Comparison of ENCODE assay signal across 30 cellular contexts in the genomic region with DNA sequence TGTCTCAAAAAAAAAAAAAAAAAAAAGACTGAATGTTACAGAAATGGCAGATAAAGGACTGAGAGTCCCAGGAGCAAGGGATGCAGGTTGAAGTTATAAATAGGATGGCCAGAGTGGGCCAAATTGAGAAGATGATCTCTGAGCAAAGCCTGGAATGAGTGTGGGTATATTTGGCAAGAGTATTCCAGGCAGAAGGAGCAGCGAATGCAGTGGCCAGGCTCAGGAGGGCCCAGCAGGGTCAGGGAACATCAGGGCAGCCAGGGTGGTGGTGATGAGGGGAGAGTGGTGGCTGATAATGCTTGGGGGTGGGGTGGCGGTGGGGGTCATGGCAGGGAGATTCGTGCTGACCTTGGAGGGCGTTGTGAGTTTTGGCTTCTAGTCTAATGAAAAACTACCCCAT.
"Had no signal": no experiment of that assay in that cellular context is flagged by ENCODE, and none has a peak within 500 bp of the region (broad histone marks: within the 10 kb centered on the region; RNA-seq: fewer than 3 reads in every experiment).

No MANE protein-coding gene starts in this region.

- H3K27me3 ChIP-seq: body of pancreas, foreskin keratinocyte, gastrocnemius medialis had no signal

- H3K4me3 ChIP-seq: body of pancreas, coronary artery, dorsolateral prefrontal cortex, esophagus muscularis mucosa, gastrocnemius medialis had no signal

- H3K4me1 ChIP-seq: body of pancreas, esophagus muscularis mucosa, foreskin keratinocyte had no signal

- H3K9me3 ChIP-seq: body of pancreas, esophagus muscularis mucosa, gastrocnemius medialis had no signal

- H3K27ac ChIP-seq: body of pancreas, coronary artery, dorsolateral prefrontal cortex, esophagus muscularis mucosa, foreskin keratinocyte, gastrocnemius medialis, WERI-Rb-1 had no signal

- DNase-seq: activated B cell treated with CpG ODN at 0.5 μM for 24 hours; activated CD4-positive, alpha-beta T cell treated with anti-CD3 and anti-CD28 coated beads for 48 hours; activated CD4-positive, alpha-beta T cell treated with anti-CD3 and anti-CD28 coated beads, Interleukin-2, amount 50 U/mL, for 1 hour; activated CD4-positive, alpha-beta T cell treated with anti-CD3 and anti-CD28 coated beads, Interleukin-2, amount 50 U/mL, for 48 hours; activated CD8-positive, alpha-beta memory T cell treated with anti-CD3 and anti-CD28 coated beads for 24 hours; activated CD8-positive, alpha-beta T cell treated with anti-CD3 and anti-CD28 coated beads for 36 hours; activated effector memory CD4-positive, alpha-beta T cell treated with Interleukin-2 at 50 U/mL for 16 hours; activated gamma-delta T cell treated with Interleukin-2 at 50 U/mL for 16 hours; activated naive CD4-positive, alpha-beta T cell treated with anti-CD3 and anti-CD28 coated beads, Interleukin-2, amount 50 U/mL, for 16 hours; activated naive CD4-positive, alpha-beta T cell treated with Interleukin-2 at 50 U/mL for 16 hours; activated T-cell treated with anti-CD3 and anti-CD28 coated beads, Interleukin-2, amount 50 U/mL, for 4 hours; amygdala; aorta; body of pancreas; central memory CD4-positive, alpha-beta T cell; dorsolateral prefrontal cortex; effector memory CD4-positive, alpha-beta T cell; erythroblast; foreskin keratinocyte; gastrocnemius medialis; glutamatergic neuron; SW 1271; T-cell; T-helper 17 cell; T1000; WERI-Rb-1 had no signal

- ATAC-seq: activated CD4-positive, CD25-positive, alpha-beta regulatory T cell treated with anti-CD3 and anti-CD28 coated beads, Interleukin-2, amount 50 U/mL, for 24 hours; activated CD8-positive, alpha-beta T cell treated with anti-CD3 and anti-CD28 coated beads for 36 hours; activated T-cell treated with anti-CD3 and anti-CD28 coated beads, Interleukin-2, amount 50 U/mL, for 4 hours; activated T-helper 17 cell treated with anti-CD3 and anti-CD28 coated beads, Interleukin-2, amount 50 U/mL, for 72 hours; body of pancreas; foreskin keratinocyte; T-cell; T-helper 17 cell had no signal
